1 cellular context compared by ENCODE assay signal in the genomic region with DNA sequence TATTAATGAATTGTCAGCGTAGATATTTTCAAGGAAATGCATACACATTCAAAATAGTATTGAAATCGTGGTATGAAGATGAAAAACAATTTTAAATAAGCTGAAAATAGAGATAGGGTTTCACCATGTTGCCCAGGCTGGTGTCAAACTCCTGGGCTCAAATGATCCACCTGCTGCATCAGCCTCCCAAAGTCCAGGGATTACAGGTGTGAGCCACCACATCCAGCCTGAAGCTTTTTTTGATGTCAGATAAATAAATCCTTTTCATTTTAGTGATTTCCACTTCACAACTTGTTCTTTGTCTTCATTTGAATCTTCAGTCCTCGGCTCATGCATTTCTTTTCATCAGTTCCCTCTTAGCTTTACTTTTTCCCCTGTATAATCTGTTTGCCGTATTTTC.
TF ChIP-seq lines count a peak whose summit lies in the region.

No MANE protein-coding gene starts in this region.

TF ChIP-seq in GM12891, 5 proteins besides CTCF, POLR2A, EP300 and RAD21:
- no peak for TF ChIP-seq SPI1 (IDR thresholded peaks at IDR 0.05; ENCODE audit: low read depth, low read length)
- TF ChIP-seq POU2F2 (IDR thresholded peaks at IDR 0.05; ENCODE audit: low read depth, low read length): no peak
- TF ChIP-seq PAX5 (IDR thresholded peaks at IDR 0.05; ENCODE audit: insufficient read depth, low read length, severe bottlenecking): no peak
- TF ChIP-seq POLR2AphosphoS5 (IDR thresholded peaks at IDR 0.05; ENCODE audit: low read depth, low read length): no peak
- no peak for TF ChIP-seq TAF1 (IDR thresholded peaks at IDR 0.05; ENCODE audit: low read depth, low read length)
